8 cellular contexts compared by ENCODE assay signal in genomic region chr3:155753038-155753647, GRCh38. TPM values are rescaled to one million over a fixed set of nuclear protein-coding genes. Genes with fewer than 3 reads are reported as not detected.
DNase-seq lines count a peak whose midpoint lies in the region; ATAC-seq, FAIRE-seq and TF ChIP-seq lines count a peak whose summit lies in the region.

No MANE protein-coding gene starts in this region.

- intact Hi-C loops in HCT116 (cut with micrococcal nuclease) = loop anchor here (5.0 kb wide), 1 partner anchor 244 kb away; no protein-coding TSS in a partner anchor
- intact Hi-C loops in endothelial cell of umbilical vein (cut with micrococcal nuclease) = loop anchor here (1.0 kb wide), 1 partner anchor 107 kb away; no protein-coding TSS in a partner anchor

- no peak overlapping the region for H2AFZ ChIP-seq in HCT116 (ENCODE audit: low read depth, low read length, poor library complexity, severe bottlenecking)
- H2AFZ ChIP-seq in endothelial cell of umbilical vein (ENCODE audit: low read depth, low read length) = no peak overlapping the region

- H3K79me2 ChIP-seq in HCT116 (ENCODE audit: insufficient read depth, low read length) (no peaks in the 10 kb centered on the region), endothelial cell of umbilical vein (ENCODE audit: control insufficient read depth, insufficient read depth, low read length) (no peaks in the 10 kb centered on the region)

- TF ChIP-seq POLR2A in HCT116 (IDR thresholded peaks at IDR 0.05; ENCODE audit: borderline replicate concordance, extremely low read depth, insufficient read depth, insufficient read length) (no peak), endothelial cell of umbilical vein (IDR thresholded peaks at IDR 0.05; ENCODE audit: low read depth, low read length) (no peak)

- CTCF ChIA-PET in HCT116 (lab: Charles Lee) (no interaction called here), endothelial cell of umbilical vein (lab: Charles Lee) (interaction anchor here (0.8 to 2.6 kb wide), 2 partner anchors 53 kb away, joined by 4 to 17 read pairs; partner anchors contain the start of gene C3orf33)

- POLR2A ChIA-PET in HCT116 (lab: Charles Lee) = no interaction called here
- POLR2A ChIA-PET in endothelial cell of umbilical vein (lab: Charles Lee) = no interaction called here

- dilution Hi-C loops in endothelial cell of umbilical vein (cut with MboI; ENCODE audit: extremely low pct_ligation_motif_present, low sequenced_read_pairs) = no loop called here

- H3K4me3 ChIP-seq in HCT116 (replicated peaks in 1 of 2; ENCODE audit: low read depth in 1 of 2, low read length in 2 of 2) = no peak overlapping the region
- no peak overlapping the region for H3K4me3 ChIP-seq in endothelial cell of umbilical vein (replicated peaks in 1 of 3; ENCODE audit: insufficient read depth in 1 of 3, low read depth in 1 of 3, low read length in 3 of 3)

- no peak overlapping the region for H3K4me3 Mint-ChIP-seq in stimulated activated effector memory CD8-positive, alpha-beta T cell treated with anti-CD3 and anti-CD28 coated beads, Interleukin-12 subunit alpha, Interleukin-12 subunit beta, amount 100 ng/mL, for 72 hours

- FAIRE-seq in endothelial cell of umbilical vein (lab: Jason Lieb, UNC) = peak; percentile 81

- H3K9me3 ChIP-seq in HCT116 (ENCODE audit: control insufficient read depth in 1 of 2, insufficient read depth in 1 of 2, low read depth in 1 of 2, low read length in 2 of 2) (no peaks in the 10 kb centered on the region), endothelial cell of umbilical vein (replicated peaks; ENCODE audit: control insufficient read depth, insufficient read depth, low read length) (no peaks in the 10 kb centered on the region)

- H4K20me1 ChIP-seq in HCT116 (ENCODE audit: insufficient read depth) = no peaks in the 10 kb centered on the region
- no peaks in the 10 kb centered on the region for H4K20me1 ChIP-seq in endothelial cell of umbilical vein (replicated peaks; ENCODE audit: control insufficient read depth, extremely low read depth, insufficient read depth, low read length)

- no peaks in the 10 kb centered on the region for H3K9me3 Mint-ChIP-seq in stimulated activated effector memory CD8-positive, alpha-beta T cell treated with anti-CD3 and anti-CD28 coated beads, Interleukin-12 subunit alpha, Interleukin-12 subunit beta, amount 100 ng/mL, for 72 hours

- no peaks in the 10 kb centered on the region for H3K4me1 Mint-ChIP-seq in stimulated activated effector memory CD8-positive, alpha-beta T cell treated with anti-CD3 and anti-CD28 coated beads, Interleukin-12 subunit alpha, Interleukin-12 subunit beta, amount 100 ng/mL, for 72 hours

- in situ Hi-C loops in Caki2 (cut with HindIII; ENCODE audit: low pct_unique_long_range_greater_than_20kb, low sequenced_read_pairs) = no loop called here

- BruUV-seq in HCT116 (replicated peaks; lab: Mats Ljungman, UMichigan) = no TSS peak
- BruUV-seq in endothelial cell of umbilical vein (replicated peaks; lab: Mats Ljungman, UMichigan) = no TSS peak

- H3K4me2 ChIP-seq in HCT116 (ENCODE audit: low read length) = no peak overlapping the region
- no peak overlapping the region for H3K4me2 ChIP-seq in endothelial cell of umbilical vein (ENCODE audit: insufficient read depth, low read length)

- TF ChIP-seq CTCF in HCT116 (IDR thresholded peaks at IDR 0.05 in 2 of 3, conservative IDR thresholded peaks at IDR 0.05 in 1 of 3; ENCODE audit: borderline replicate concordance in 1 of 3, insufficient read depth in 1 of 3, low read depth in 2 of 3, low read length in 2 of 3) = peak; percentile 47 to 74 (median 74); a peak in 5 of 6 replicates
- TF ChIP-seq CTCF in endothelial cell of umbilical vein (IDR thresholded peaks at IDR 0.05; ENCODE audit: extremely low read depth in 1 of 2, insufficient read depth in 1 of 2, low read depth in 1 of 2, low read length in 2 of 2) = peak; percentile 46 to 49

- peaks cover 0 to 8% of the 10 kb centered on the region in 2 experiments; a peak in 3 of 4 replicates for H3K4me1 ChIP-seq in HCT116 (ENCODE audit: control insufficient read depth in 1 of 2, insufficient read depth in 2 of 2, low read length in 2 of 2)
- no peaks in the 10 kb centered on the region for H3K4me1 ChIP-seq in endothelial cell of umbilical vein (ENCODE audit: control insufficient read depth, extremely low read depth, insufficient read depth, low read length)

- RAD21 ChIA-PET in HCT116 (lab: Charles Lee; ENCODE audit: low non-redundant PET in 1 of 2, low total read pairs in 2 of 2, uncharacterized antibody in 2 of 2, unreplicated experiment in 2 of 2) = no interaction called here

- DNase-seq in Caki2 (ENCODE audit: low read depth) = peak; percentile 44
- no peak for DNase-seq in HCT116 (ENCODE audit: low read depth, low spot score)
- DNase-seq in NCI-H82 (lab: John Stamatoyannopoulos, UW) = peak; percentile 54
- DNase-seq in endothelial cell of umbilical vein (ENCODE audit: low read depth, low spot score) = peak; percentile 50
- DNase-seq in stimulated activated effector memory CD8-positive, alpha-beta T cell treated with anti-CD3 and anti-CD28 coated beads, Interleukin-12 subunit alpha, Interleukin-12 subunit beta, amount 100 ng/mL, for 72 hours (ENCODE audit: low spot score in 2 of 2) = no peak
- DNase-seq in activated CD4-positive, alpha-beta T cell treated with anti-CD3 and anti-CD28 coated beads for 4 hours = no peak

- no peaks in the 10 kb centered on the region for H3K9me2 ChIP-seq in HCT116 (ENCODE audit: insufficient read depth)

- no peak overlapping the region for H3K27ac Mint-ChIP-seq in stimulated activated effector memory CD8-positive, alpha-beta T cell treated with anti-CD3 and anti-CD28 coated beads, Interleukin-12 subunit alpha, Interleukin-12 subunit beta, amount 100 ng/mL, for 72 hours

- H3K27me3 ChIP-seq in HCT116 (ENCODE audit: insufficient read depth, low read length) (no peaks in the 10 kb centered on the region), endothelial cell of umbilical vein (ENCODE audit: control insufficient read depth in 2 of 2, insufficient read depth in 2 of 2, low read length in 2 of 2) (peaks cover 0 to 1% of the 10 kb centered on the region in 2 experiments)

- no peaks in the 10 kb centered on the region for H3K9me1 ChIP-seq in endothelial cell of umbilical vein (replicated peaks; ENCODE audit: control insufficient read depth, extremely low read depth, insufficient read depth, low read length)

- no peak overlapping the region for H3K27ac ChIP-seq in HCT116 (ENCODE audit: low read depth, low read length)
- H3K27ac ChIP-seq in endothelial cell of umbilical vein (ENCODE audit: insufficient read depth, low read depth, low read length) = no peak overlapping the region

- no peaks in the 10 kb centered on the region for H3K36me3 Mint-ChIP-seq in stimulated activated effector memory CD8-positive, alpha-beta T cell treated with anti-CD3 and anti-CD28 coated beads, Interleukin-12 subunit alpha, Interleukin-12 subunit beta, amount 100 ng/mL, for 72 hours

- H3K9ac ChIP-seq in HCT116 (ENCODE audit: low read length) = no peak overlapping the region
- H3K9ac ChIP-seq in endothelial cell of umbilical vein (replicated peaks; ENCODE audit: extremely low read depth, insufficient read depth, low read length) = no peak overlapping the region

- H3K36me3 ChIP-seq in HCT116 (ENCODE audit: control insufficient read depth in 1 of 2, insufficient read depth in 2 of 2, low read length in 2 of 2) (no peaks in the 10 kb centered on the region), endothelial cell of umbilical vein (ENCODE audit: control insufficient read depth in 2 of 2, extremely low read depth in 1 of 2, insufficient read depth in 2 of 2, low read length in 2 of 2) (no peaks in the 10 kb centered on the region)

- ATAC-seq in HCT116 (peak; percentile 81), HG02759 (IDR thresholded peaks at IDR 0.05; ENCODE audit: unreplicated experiment) (no peak), HG02798 (IDR thresholded peaks at IDR 0.05; ENCODE audit: poor library complexity, unreplicated experiment) (no peak)
- no peak for ATAC-seq in stimulated activated effector memory CD8-positive, alpha-beta T cell treated with anti-CD3 and anti-CD28 coated beads, Interleukin-12 subunit alpha, Interleukin-12 subunit beta, amount 100 ng/mL, for 72 hours

- TF ChIP-seq RAD21 in HCT116 (IDR thresholded peaks at IDR 0.05; ENCODE audit: low read depth) = peak; percentile 79

TF ChIP-seq in HCT116, 20 proteins besides CTCF, POLR2A, EP300 and RAD21 (continues in another document):
- TF ChIP-seq JUND (IDR thresholded peaks at IDR 0.05) = no peak

TF ChIP-seq in endothelial cell of umbilical vein, 7 proteins besides CTCF, POLR2A, EP300 and RAD21 (continues in another document):
- TF ChIP-seq GATA2 (IDR thresholded peaks at IDR 0.05; ENCODE audit: insufficient read depth, insufficient read length, low read depth, low read length) = no peak
- no peak for TF ChIP-seq MYC (IDR thresholded peaks at IDR 0.05; ENCODE audit: low read depth, low read length)
- TF ChIP-seq EZH2 (IDR thresholded peaks at IDR 0.05; ENCODE audit: borderline replicate concordance, low read depth, low read length, severe bottlenecking) = no peak

RNA-seq across cellular contexts. Expression of gene PLCH1, which starts 8.3 kb away (rescaled TPM):
- total RNA-seq in Caki2 (2014; rRNA removed; shearing (Covaris generic); ENCODE audit: low replicate concordance) = 2.7 and 5.6 TPM in 2 replicates
- 3.8 TPM for total RNA-seq in HCT116 (2021; ENCODE audit: unreplicated experiment)
- 2.1 TPM in 2 replicates for polyA plus RNA-seq in HCT116 (2012)
- total RNA-seq in endothelial cell of umbilical vein = not detected in 2 replicates
- polyA plus RNA-seq in endothelial cell of umbilical vein = 0.03 TPM in 1 of 2 replicates, not detected in the other
- polyA plus RNA-seq in endothelial cell of umbilical vein (2011; cell fraction: cytosol; rRNA removed) = 0.03 TPM in 2 replicates
- 0.07 and 0.08 TPM in 2 replicates for polyA plus RNA-seq in endothelial cell of umbilical vein (2011; cell fraction: nucleus; rRNA removed)
- polyA plus RNA-seq in endothelial cell of umbilical vein (2012) = 0.04 and 0.16 TPM in 2 replicates
- 0.04 TPM in 1 of 2 replicates, not detected in the other for polyA minus RNA-seq in endothelial cell of umbilical vein
- polyA minus RNA-seq in endothelial cell of umbilical vein (2011; cell fraction: cytosol; rRNA and poly(A)+ RNA removed) = not detected
- 0.43 TPM in 1 of 2 replicates, not detected in the other for polyA minus RNA-seq in endothelial cell of umbilical vein (2011; cell fraction: nucleus; rRNA and poly(A)+ RNA removed)

RNA-seq across cellular contexts. Expression of gene C3orf33, which starts 52.9 kb away (rescaled TPM):
- 2.7 and 6.7 TPM in 2 replicates for total RNA-seq in Caki2 (2014; rRNA removed; shearing (Covaris generic); ENCODE audit: low replicate concordance)
- total RNA-seq in HCT116 (2021; ENCODE audit: unreplicated experiment) = 4.7 TPM
- polyA plus RNA-seq in HCT116 (2012) = 1.7 and 2.5 TPM in 2 replicates
- 0.74 and 1.7 TPM in 2 replicates for total RNA-seq in endothelial cell of umbilical vein
- polyA plus RNA-seq in endothelial cell of umbilical vein = 2.3 and 2.4 TPM in 2 replicates
- polyA plus RNA-seq in endothelial cell of umbilical vein (2011; cell fraction: cytosol; rRNA removed) = 1.6 and 2.0 TPM in 2 replicates
- 1.2 and 1.4 TPM in 2 replicates for polyA plus RNA-seq in endothelial cell of umbilical vein (2011; cell fraction: nucleus; rRNA removed)
- polyA plus RNA-seq in endothelial cell of umbilical vein (2012) = 1.4 and 1.9 TPM in 2 replicates
- polyA minus RNA-seq in endothelial cell of umbilical vein = 0.39 and 0.87 TPM in 2 replicates
- polyA minus RNA-seq in endothelial cell of umbilical vein (2011; cell fraction: cytosol; rRNA and poly(A)+ RNA removed) = 4.2 TPM
- 0.53 TPM in 1 of 2 replicates, not detected in the other for polyA minus RNA-seq in endothelial cell of umbilical vein (2011; cell fraction: nucleus; rRNA and poly(A)+ RNA removed)

Comparison
In these comparisons a context has a peak if more than half of its experiments do, and no peak if none do; other contexts are left out.
1. DNase-seq: peak in Caki2 (single experiment), NCI-H82 (single experiment) and endothelial cell of umbilical vein (single experiment); none in HCT116 (single experiment), stimulated activated effector memory CD8-positive, alpha-beta T cell treated with anti-CD3 and anti-CD28 coated beads, Interleukin-12 subunit alpha, Interleukin-12 subunit beta, amount 100 ng/mL, for 72 hours (0 of 2) and activated CD4-positive, alpha-beta T cell treated with anti-CD3 and anti-CD28 coated beads for 4 hours (0 of 2).